8 cellular contexts compared by ENCODE assay signal in the genomic region with DNA sequence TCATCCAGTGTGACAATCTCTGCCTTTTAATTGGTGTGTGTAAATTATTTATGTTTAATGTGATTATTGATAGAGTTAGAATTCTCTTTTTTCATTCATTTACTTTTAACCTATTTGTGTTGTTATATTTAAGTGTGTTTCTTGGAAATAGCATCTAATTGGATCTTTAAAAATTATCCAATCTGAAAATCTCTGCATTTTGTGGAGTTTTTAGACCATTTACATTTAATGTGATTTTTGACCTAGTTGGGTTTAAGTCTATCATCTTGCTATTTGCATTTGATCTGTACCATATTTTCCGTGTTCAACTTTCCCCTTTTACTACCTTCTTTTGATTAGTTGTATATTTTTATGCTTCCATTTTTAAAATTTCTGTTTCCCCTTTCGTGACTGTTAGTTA.
"Had no signal": no experiment of that assay in that cellular context is flagged by ENCODE, and none has a peak within 500 bp of the region (broad histone marks: within the 10 kb centered on the region; RNA-seq: fewer than 3 reads in every experiment).

No MANE protein-coding gene starts in this region.

- H3K4me3 ChIP-seq: GM12878 had no signal

- FAIRE-seq: G401.6, GM12878, GM12891, GM12892, GM18507, GM19239 had no signal

- DNase-seq: GDM1, GF-D8 had no signal

- ATAC-seq: GM12878 had no signal
